16 cellular contexts compared by ENCODE assay signal in genomic region chr2:118016911-118017310, GRCh38. TPM values are rescaled to one million over a fixed set of nuclear protein-coding genes. Genes with fewer than 3 reads are reported as not detected.
DNase-seq lines count a peak whose midpoint lies in the region; ATAC-seq and TF ChIP-seq lines count a peak whose summit lies in the region.
"Had no signal": no experiment of that assay in that cellular context is flagged by ENCODE, and none has a peak within 500 bp of the region (broad histone marks: within the 10 kb centered on the region; RNA-seq: fewer than 3 reads in every experiment).

No MANE protein-coding gene starts in this region.

- H2AFZ ChIP-seq in mesenchymal stem cell (ENCODE audit: low read depth, low read length): no peak overlapping the region

- peaks cover under 1% of the 10 kb centered on the region for H3K27me3 Mint-ChIP-seq in activated T-cell treated with anti-CD3 and anti-CD28 coated beads, Interleukin-2, amount 50 U/mL, for 24 hours
- H3K27me3 Mint-ChIP-seq in activated CD4-positive, alpha-beta memory T cell treated with anti-CD3 and anti-CD28 coated beads, Interleukin-2, amount 10 ng/mL, durations not matched to agents 7 days and 5 days: peaks cover 9% of the 10 kb centered on the region
- peaks cover 41% of the 10 kb centered on the region for H3K27me3 Mint-ChIP-seq in progenitor cell of endocrine pancreas

- no peak overlapping the region for H3K14ac ChIP-seq in mesenchymal stem cell (ENCODE audit: low read length in 2 of 2)

- H3K36me3 Mint-ChIP-seq in activated T-cell treated with anti-CD3 and anti-CD28 coated beads, Interleukin-2, amount 50 U/mL, for 24 hours (ENCODE audit: low read depth): peaks cover 13% of the 10 kb centered on the region
- no peaks in the 10 kb centered on the region for H3K36me3 Mint-ChIP-seq in activated CD4-positive, alpha-beta memory T cell treated with anti-CD3 and anti-CD28 coated beads, Interleukin-2, amount 10 ng/mL, durations not matched to agents 7 days and 5 days (ENCODE audit: low read depth)
- no peaks in the 10 kb centered on the region for H3K36me3 Mint-ChIP-seq in progenitor cell of endocrine pancreas (ENCODE audit: insufficient read depth)
- H3K36me3 Mint-ChIP-seq: memory B cell had no signal

- ATAC-seq in HG03139 (IDR thresholded peaks at IDR 0.05; ENCODE audit: unreplicated experiment): no peak
- ATAC-seq: Right ventricle myocardium inferior had no signal

- no peak overlapping the region for H3K18ac ChIP-seq in mesenchymal stem cell (ENCODE audit: low read depth in 1 of 2, low read length in 2 of 2)

- H3K79me1 ChIP-seq in mesenchymal stem cell (replicated peaks; ENCODE audit: low read length, poor library complexity, severe bottlenecking): peaks cover 5% of the 10 kb centered on the region

- no peak overlapping the region for H3K4me3 ChIP-seq in mesenchymal stem cell (ENCODE audit: insufficient read depth in 1 of 2, low read depth in 1 of 2, low read length in 2 of 2)
- H3K4me3 ChIP-seq: ovary had no signal

- no peak for TF ChIP-seq CTCF in progenitor cell of endocrine pancreas (IDR thresholded peaks at IDR 0.05; ENCODE audit: unreplicated experiment)

- H2BK5ac ChIP-seq in mesenchymal stem cell (ENCODE audit: low read depth, low read length, poor library complexity, severe bottlenecking): no peak overlapping the region

- 60% methylated on average over 3 of the region's 5 CpGs for WGBS in mesenchymal stem cell

- no peak for TF ChIP-seq POLR2A in erythroblast (IDR thresholded peaks at IDR 0.05; ENCODE audit: low read length)

- no peak overlapping the region for H3K4ac ChIP-seq in mesenchymal stem cell (ENCODE audit: low read depth in 1 of 2, low read length in 2 of 2)

- H3K23ac ChIP-seq in mesenchymal stem cell (ENCODE audit: low read length in 2 of 2): no peak overlapping the region

- no peak overlapping the region for H2BK12ac ChIP-seq in mesenchymal stem cell (ENCODE audit: low read length in 2 of 2)

- H3K9me3 Mint-ChIP-seq in activated T-cell treated with anti-CD3 and anti-CD28 coated beads, Interleukin-2, amount 50 U/mL, for 24 hours: no peaks in the 10 kb centered on the region
- H3K9me3 Mint-ChIP-seq in activated CD4-positive, alpha-beta memory T cell treated with anti-CD3 and anti-CD28 coated beads, Interleukin-2, amount 10 ng/mL, durations not matched to agents 7 days and 5 days: no peaks in the 10 kb centered on the region
- H3K9me3 Mint-ChIP-seq in progenitor cell of endocrine pancreas (ENCODE audit: low read depth): no peaks in the 10 kb centered on the region
- H3K9me3 Mint-ChIP-seq: memory B cell had no signal

- H3K27ac ChIP-seq in mesenchymal stem cell (ENCODE audit: low read length, poor library complexity, severe bottlenecking): no peak overlapping the region
- H3K27ac ChIP-seq: ovary had no signal

- POLR2A ChIA-PET in activated CD4-positive, alpha-beta memory T cell treated with anti-CD3 and anti-CD28 coated beads, Interleukin-2, amount 10 ng/mL, durations not matched to agents 7 days and 5 days (lab: Charles Lee): interaction anchor here (0.7 kb wide), 2 partner anchors 10 to 19 kb away, joined by 3 read pairs; no protein-coding TSS in a partner anchor

- no peak overlapping the region for H3K4me3 Mint-ChIP-seq in activated T-cell treated with anti-CD3 and anti-CD28 coated beads, Interleukin-2, amount 50 U/mL, for 24 hours
- H3K4me3 Mint-ChIP-seq in activated CD4-positive, alpha-beta memory T cell treated with anti-CD3 and anti-CD28 coated beads, Interleukin-2, amount 10 ng/mL, durations not matched to agents 7 days and 5 days: no peak overlapping the region
- no peak overlapping the region for H3K4me3 Mint-ChIP-seq in progenitor cell of endocrine pancreas (ENCODE audit: low read depth)
- H3K4me3 Mint-ChIP-seq: memory B cell had no signal

- H2BK15ac ChIP-seq in mesenchymal stem cell (ENCODE audit: low read depth, poor library complexity, severe bottlenecking): no peak overlapping the region

- no peak overlapping the region for H4K91ac ChIP-seq in mesenchymal stem cell (ENCODE audit: low read length)

- no peak overlapping the region for H2BK120ac ChIP-seq in mesenchymal stem cell (ENCODE audit: low read depth, low read length)

- peaks cover 0 to 14% of the 10 kb centered on the region in 2 experiments for H3K27me3 ChIP-seq in mesenchymal stem cell (ENCODE audit: control insufficient read depth in 1 of 2, insufficient read depth in 1 of 2, low read length in 2 of 2)
- H3K27me3 ChIP-seq: ovary had no signal

- no peak overlapping the region for H3K9ac ChIP-seq in mesenchymal stem cell (ENCODE audit: low read length)

- no peak overlapping the region for H4K8ac ChIP-seq in mesenchymal stem cell (ENCODE audit: low read length)

- CTCF ChIA-PET in activated CD4-positive, alpha-beta memory T cell treated with anti-CD3 and anti-CD28 coated beads, Interleukin-2, amount 10 ng/mL, durations not matched to agents 7 days and 5 days (lab: Charles Lee): interaction anchor here (1.6 to 2.3 kb wide), 3 partner anchors 14 to 202 kb away, joined by 6 to 12 read pairs (median 6); partner anchors contain the start of gene DDX18

- no peak overlapping the region for H3K4me2 ChIP-seq in mesenchymal stem cell (ENCODE audit: low read length, poor library complexity, severe bottlenecking)

- peaks cover 28% of the 10 kb centered on the region for H3K4me1 Mint-ChIP-seq in activated T-cell treated with anti-CD3 and anti-CD28 coated beads, Interleukin-2, amount 50 U/mL, for 24 hours (ENCODE audit: low read depth)
- peaks cover 36% of the 10 kb centered on the region for H3K4me1 Mint-ChIP-seq in activated CD4-positive, alpha-beta memory T cell treated with anti-CD3 and anti-CD28 coated beads, Interleukin-2, amount 10 ng/mL, durations not matched to agents 7 days and 5 days
- peaks cover 10% of the 10 kb centered on the region for H3K4me1 Mint-ChIP-seq in progenitor cell of endocrine pancreas (ENCODE audit: low read depth)

- H3K4me1 ChIP-seq in mesenchymal stem cell (ENCODE audit: control insufficient read depth, insufficient read depth, low read depth, low read length): peaks cover 4% of the 10 kb centered on the region

- DNase-seq in activated T-cell treated with anti-CD3 and anti-CD28 coated beads, Interleukin-2, amount 50 U/mL, for 24 hours: no peak
- no peak for DNase-seq in activated T-cell treated with anti-CD3 and anti-CD28 coated beads for 4 hours
- peak; percentile 22 for DNase-seq in LHCN-M2 (ENCODE audit: low read depth)
- DNase-seq in activated CD4-positive, alpha-beta memory T cell treated with anti-CD3 and anti-CD28 coated beads, Interleukin-2, amount 10 ng/mL, durations not matched to agents 7 days and 5 days: peak; percentile 41
- peak; percentile 14 for DNase-seq in mesenchymal stem cell
- DNase-seq in erythroblast (lab: John Stamatoyannopoulos, UW): no peak
- no peak for DNase-seq in progenitor cell of endocrine pancreas (ENCODE audit: low spot score, unreplicated experiment)
- DNase-seq: ACHN, Calu3, NCI-H1694, NCI-H524, ovary, T1000 had no signal

- H2AK5ac ChIP-seq in mesenchymal stem cell (ENCODE audit: low read length, severe bottlenecking): no peak overlapping the region

- peak overlapping the region; percentile 50 for H3K27ac Mint-ChIP-seq in activated T-cell treated with anti-CD3 and anti-CD28 coated beads, Interleukin-2, amount 50 U/mL, for 24 hours
- peak overlapping the region; percentile 19 for H3K27ac Mint-ChIP-seq in activated CD4-positive, alpha-beta memory T cell treated with anti-CD3 and anti-CD28 coated beads, Interleukin-2, amount 10 ng/mL, durations not matched to agents 7 days and 5 days
- no peak overlapping the region for H3K27ac Mint-ChIP-seq in progenitor cell of endocrine pancreas
- H3K27ac Mint-ChIP-seq: memory B cell had no signal

- no peaks in the 10 kb centered on the region for H3K9me3 ChIP-seq in mesenchymal stem cell (ENCODE audit: control insufficient read depth, low read length)
- H3K9me3 ChIP-seq: ovary had no signal

- no peaks in the 10 kb centered on the region for H3K36me3 ChIP-seq in mesenchymal stem cell (ENCODE audit: control insufficient read depth in 1 of 2, insufficient read depth in 2 of 2, low read depth in 1 of 2, low read length in 2 of 2)
- H3K36me3 ChIP-seq: ovary had no signal

RNA-seq across cellular contexts. Expression of gene CCDC93, which starts 3.0 kb away (rescaled TPM):
- 10.8 and 15.3 TPM in 2 replicates for total RNA-seq in LHCN-M2 (2014; rRNA removed)
- 6.9 TPM for polyA plus RNA-seq in LHCN-M2 (2012)
- total RNA-seq in activated CD4-positive, alpha-beta memory T cell treated with anti-CD3 and anti-CD28 coated beads, Interleukin-2, amount 10 ng/mL, durations not matched to agents 7 days and 5 days: 10 to 100 TPM; 35.0 to 35.6 TPM
- 13.9 TPM for polyA plus RNA-seq in mesenchymal stem cell (2013, experiment 1 of 2)
- 12.1 TPM for polyA plus RNA-seq in mesenchymal stem cell (2013, experiment 2 of 2)
- 63.4 and 67.4 TPM in 2 replicates for total RNA-seq in progenitor cell of endocrine pancreas

Comparison
In these comparisons a context has a peak if more than half of its experiments do, and no peak if none do; other contexts are left out.
1. DNase-seq: peak in LHCN-M2 (single experiment), activated CD4-positive, alpha-beta memory T cell treated with anti-CD3 and anti-CD28 coated beads, Interleukin-2, amount 10 ng/mL, durations not matched to agents 7 days and 5 days (single experiment) and mesenchymal stem cell (single experiment); none in activated T-cell treated with anti-CD3 and anti-CD28 coated beads, Interleukin-2, amount 50 U/mL, for 24 hours (single experiment), activated T-cell treated with anti-CD3 and anti-CD28 coated beads for 4 hours (single experiment), erythroblast (0 of 2) and progenitor cell of endocrine pancreas (single experiment).